ENCODE assay signal across 1 cellular context in genomic region chr4:116122131-116122530, GRCh38.
TF ChIP-seq lines count a peak whose summit lies in the region.

No MANE protein-coding gene starts in this region.

TF ChIP-seq in GM23338, 12 proteins besides CTCF, POLR2A, EP300 and RAD21:
- TF ChIP-seq ZNF462 (CRISPR knock-in tag; IDR thresholded peaks at IDR 0.05) (no peak), ZNF331 (CRISPR knock-in tag; IDR thresholded peaks at IDR 0.05; ENCODE audit: low read depth) (no peak), JUNB (IDR thresholded peaks at IDR 0.05; ENCODE audit: unreplicated experiment) (no peak), EZH2 (IDR thresholded peaks at IDR 0.05; ENCODE audit: low read depth, unreplicated experiment) (no peak), POLR2AphosphoS5 (IDR thresholded peaks at IDR 0.05; ENCODE audit: low read depth) (no peak), ZNF114 (CRISPR knock-in tag; IDR thresholded peaks at IDR 0.05) (no peak), EZH2phosphoT487 (IDR thresholded peaks at IDR 0.05; ENCODE audit: unreplicated experiment) (no peak), STAT1 (IDR thresholded peaks at IDR 0.05; ENCODE audit: unreplicated experiment) (no peak), NANOG (IDR thresholded peaks at IDR 0.05; ENCODE audit: borderline replicate concordance) (no peak), CREB1 (CRISPR knock-in tag; IDR thresholded peaks at IDR 0.05; ENCODE audit: low read depth) (no peak)
- TF ChIP-seq, protein P1, sequence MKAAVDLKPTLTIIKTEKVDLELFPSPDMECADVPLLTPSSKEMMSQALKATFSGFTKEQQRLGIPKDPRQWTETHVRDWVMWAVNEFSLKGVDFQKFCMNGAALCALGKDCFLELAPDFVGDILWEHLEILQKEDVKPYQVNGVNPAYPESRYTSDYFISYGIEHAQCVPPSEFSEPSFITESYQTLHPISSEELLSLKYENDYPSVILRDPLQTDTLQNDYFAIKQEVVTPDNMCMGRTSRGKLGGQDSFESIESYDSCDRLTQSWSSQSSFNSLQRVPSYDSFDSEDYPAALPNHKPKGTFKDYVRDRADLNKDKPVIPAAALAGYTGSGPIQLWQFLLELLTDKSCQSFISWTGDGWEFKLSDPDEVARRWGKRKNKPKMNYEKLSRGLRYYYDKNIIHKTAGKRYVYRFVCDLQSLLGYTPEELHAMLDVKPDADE (IDR thresholded peaks at IDR 0.05), result no peak
- TF ChIP-seq, protein P2, sequence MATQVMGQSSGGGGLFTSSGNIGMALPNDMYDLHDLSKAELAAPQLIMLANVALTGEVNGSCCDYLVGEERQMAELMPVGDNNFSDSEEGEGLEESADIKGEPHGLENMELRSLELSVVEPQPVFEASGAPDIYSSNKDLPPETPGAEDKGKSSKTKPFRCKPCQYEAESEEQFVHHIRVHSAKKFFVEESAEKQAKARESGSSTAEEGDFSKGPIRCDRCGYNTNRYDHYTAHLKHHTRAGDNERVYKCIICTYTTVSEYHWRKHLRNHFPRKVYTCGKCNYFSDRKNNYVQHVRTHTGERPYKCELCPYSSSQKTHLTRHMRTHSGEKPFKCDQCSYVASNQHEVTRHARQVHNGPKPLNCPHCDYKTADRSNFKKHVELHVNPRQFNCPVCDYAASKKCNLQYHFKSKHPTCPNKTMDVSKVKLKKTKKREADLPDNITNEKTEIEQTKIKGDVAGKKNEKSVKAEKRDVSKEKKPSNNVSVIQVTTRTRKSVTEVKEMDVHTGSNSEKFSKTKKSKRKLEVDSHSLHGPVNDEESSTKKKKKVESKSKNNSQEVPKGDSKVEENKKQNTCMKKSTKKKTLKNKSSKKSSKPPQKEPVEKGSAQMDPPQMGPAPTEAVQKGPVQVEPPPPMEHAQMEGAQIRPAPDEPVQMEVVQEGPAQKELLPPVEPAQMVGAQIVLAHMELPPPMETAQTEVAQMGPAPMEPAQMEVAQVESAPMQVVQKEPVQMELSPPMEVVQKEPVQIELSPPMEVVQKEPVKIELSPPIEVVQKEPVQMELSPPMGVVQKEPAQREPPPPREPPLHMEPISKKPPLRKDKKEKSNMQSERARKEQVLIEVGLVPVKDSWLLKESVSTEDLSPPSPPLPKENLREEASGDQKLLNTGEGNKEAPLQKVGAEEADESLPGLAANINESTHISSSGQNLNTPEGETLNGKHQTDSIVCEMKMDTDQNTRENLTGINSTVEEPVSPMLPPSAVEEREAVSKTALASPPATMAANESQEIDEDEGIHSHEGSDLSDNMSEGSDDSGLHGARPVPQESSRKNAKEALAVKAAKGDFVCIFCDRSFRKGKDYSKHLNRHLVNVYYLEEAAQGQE (IDR thresholded peaks at IDR 0.05; ENCODE audit: unreplicated experiment), result no peak
